Comparison of ENCODE assay signal across 2 cellular contexts in genomic region chr17:63665527-63666214, GRCh38.
A peak's percentile ranks its signal among the peaks of the same experiment; 100 is the strongest.
TF ChIP-seq lines count a peak whose summit lies in the region.

No MANE protein-coding gene starts in this region.

TF ChIP-seq in GM12878, 131 proteins besides CTCF, POLR2A, EP300 and RAD21:
- peak; percentile 64; the same call in 1 of the 2 replicates for TF ChIP-seq SPI1 (IDR thresholded peaks at IDR 0.05; ENCODE audit: borderline replicate concordance, insufficient read depth, low read depth, low read length)
- no peak for TF ChIP-seq TARDBP (IDR thresholded peaks at IDR 0.05; ENCODE audit: borderline replicate concordance)

TF ChIP-seq in SK-N-SH, 30 proteins besides CTCF, POLR2A, EP300 and RAD21:
- TF ChIP-seq TEAD4 (IDR thresholded peaks at IDR 0.05; ENCODE audit: borderline replicate concordance, insufficient read depth), result no peak
- TF ChIP-seq POLR2AphosphoS5 (IDR thresholded peaks at IDR 0.05; ENCODE audit: low read depth, low read length), result no peak
- TF ChIP-seq CHD2 (IDR thresholded peaks at IDR 0.05; ENCODE audit: low read length, partially characterized antibody), result no peak
- no peak for TF ChIP-seq GATA2 (CRISPR knock-in tag; IDR thresholded peaks at IDR 0.05)
- no peak for TF ChIP-seq FOSL2 (IDR thresholded peaks at IDR 0.05; ENCODE audit: borderline replicate concordance, low read depth)
